8 cellular contexts compared by ENCODE assay signal in the genomic region with DNA sequence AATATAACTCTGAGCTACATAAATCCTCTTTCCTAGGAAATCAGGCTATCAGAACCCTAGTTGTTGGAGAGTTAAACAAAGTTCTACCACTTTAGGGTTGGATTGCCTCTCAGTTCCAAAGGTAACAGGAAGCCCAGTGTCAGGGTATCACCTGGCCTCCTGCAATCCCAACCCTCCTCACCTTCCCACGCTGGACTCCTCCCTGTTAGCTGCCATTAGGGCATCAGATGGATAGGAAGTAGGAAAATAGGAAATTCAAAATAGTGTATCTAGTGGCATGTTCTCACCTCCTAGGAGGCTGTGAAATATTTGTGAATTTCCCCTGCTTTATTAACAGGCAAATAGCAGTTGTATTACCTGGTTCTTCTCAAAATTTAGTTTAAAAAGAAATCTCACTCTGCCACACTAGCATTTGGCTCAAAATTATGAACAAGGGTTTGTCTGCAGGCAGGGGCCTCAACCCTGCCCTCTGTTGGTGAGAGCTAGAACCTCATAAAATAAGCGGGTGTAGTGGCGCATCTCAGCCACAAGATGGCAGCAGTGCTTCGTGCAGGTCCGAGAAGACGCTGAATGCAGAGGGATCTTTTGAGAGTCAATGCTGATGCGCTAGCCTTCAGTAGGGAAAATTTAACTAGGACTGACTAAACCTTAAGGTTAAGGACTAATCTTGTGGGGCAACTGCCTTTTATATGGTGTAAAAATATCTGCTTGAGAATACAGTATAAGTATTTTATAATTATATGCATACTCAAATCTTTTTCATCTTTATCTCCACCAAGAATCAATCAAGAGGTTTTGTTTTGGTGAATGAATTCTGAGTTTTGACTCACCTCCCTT.
DNase-seq lines count a peak whose midpoint lies in the region; ATAC-seq and TF ChIP-seq lines count a peak whose summit lies in the region.

No MANE protein-coding gene starts in this region.

- no peaks in the 10 kb centered on the region for H3K79me2 ChIP-seq in mammary epithelial cell (ENCODE audit: insufficient read depth, low read length)

- H3K36me3 ChIP-seq in WERI-Rb-1 (no peaks in the 10 kb centered on the region), mammary epithelial cell (ENCODE audit: insufficient read depth, low read length) (no peaks in the 10 kb centered on the region)

- intact Hi-C loops in mammary epithelial cell (cut with micrococcal nuclease): loop anchor here (1.0 to 2.0 kb wide), 9 partner anchors 141 to 977 kb away; partner anchors contain the start of gene KCNQ5

- TF ChIP-seq CTCF in WERI-Rb-1 (IDR thresholded peaks at IDR 0.05; ENCODE audit: low read depth, low read length) (peak; percentile 97), mammary epithelial cell (conservative IDR thresholded peaks at IDR 0.05 in 1 of 2, IDR thresholded peaks at IDR 0.05 in 1 of 2; ENCODE audit: extremely low read depth in 1 of 2, insufficient read depth in 1 of 2, low read depth in 1 of 2, low read length in 2 of 2) (peak; percentile 100)

- H3K4me3 ChIP-seq in WERI-Rb-1 (ENCODE audit: low read depth, low read length) (no peak overlapping the region), mammary epithelial cell (replicated peaks in 1 of 3; ENCODE audit: insufficient read depth in 1 of 3, low read depth in 2 of 3, low read length in 3 of 3) (no peak overlapping the region)

- no peaks in the 10 kb centered on the region for H3K27me3 ChIP-seq in WERI-Rb-1 (ENCODE audit: insufficient read depth, low read depth, severe bottlenecking)
- H3K27me3 ChIP-seq in mammary epithelial cell (ENCODE audit: insufficient read depth, low read length): no peaks in the 10 kb centered on the region

- in situ Hi-C loops in mammary epithelial cell (cut with MboI; ENCODE audit: low sequenced_read_pairs in 2 of 2): loop anchor here (5.0 to 25.0 kb wide), 5 partner anchors 165 to 925 kb away; no protein-coding TSS in a partner anchor

- H2AFZ ChIP-seq in mammary epithelial cell (ENCODE audit: low read depth, low read length): peak overlapping the region; percentile 57

- CTCF ChIA-PET in mammary epithelial cell (lab: Charles Lee; ENCODE audit: low non-redundant PET): interaction anchor here (0.6 to 1.0 kb wide), 3 partner anchors 43 to 169 kb away, joined by 4 to 9 read pairs (median 6); no protein-coding TSS in a partner anchor

- no TSS peak for BruUV-seq in mammary epithelial cell (replicated peaks; lab: Mats Ljungman, UMichigan)

- H3K9ac ChIP-seq in mammary epithelial cell (ENCODE audit: insufficient read depth, low read length): no peak overlapping the region

- no peaks in the 10 kb centered on the region for H3K4me1 ChIP-seq in mammary epithelial cell (ENCODE audit: insufficient read depth, low read length)

- ATAC-seq in GM18907 (IDR thresholded peaks at IDR 0.05; ENCODE audit: unreplicated experiment) (peak; percentile 90), HG03135 (IDR thresholded peaks at IDR 0.05; ENCODE audit: unreplicated experiment) (peak; percentile 70)

- 11% methylated on average over 7 of the region's 7 CpGs for WGBS in mammary epithelial cell (ENCODE audit: low coverage, missing lambda C conversion rate)

- dilution Hi-C loops in mammary epithelial cell (cut with HindIII; ENCODE audit: low sequenced_read_pairs): no loop called here

- H4K20me1 ChIP-seq in mammary epithelial cell (ENCODE audit: insufficient read depth, low read length): no peaks in the 10 kb centered on the region

- H3K9me3 ChIP-seq in WERI-Rb-1 (ENCODE audit: severe bottlenecking): no peaks in the 10 kb centered on the region
- no peaks in the 10 kb centered on the region for H3K9me3 ChIP-seq in mammary epithelial cell (replicated peaks; ENCODE audit: insufficient read depth, low read length)

- H3K4me2 ChIP-seq in mammary epithelial cell (ENCODE audit: insufficient read depth, low read depth, low read length): no peak overlapping the region

- H3K27ac ChIP-seq in WERI-Rb-1 (peak overlapping the region; percentile 47), mammary epithelial cell (ENCODE audit: insufficient read depth, low read depth, low read length) (no peak overlapping the region)

- DNase-seq in Ammon's horn (ENCODE audit: low spot score) (peak; percentile 90), NCI-H2171 treated with DMSO at 0.1 percent for 48 hours (lab: John Stamatoyannopoulos, UW) (peak; percentile 68), WERI-Rb-1 (peak; percentile 64), mammary epithelial cell (peak; percentile 60), islet precursor cell (peak; percentile 88)
- peak; percentile 48 to 65 for DNase-seq in stimulated activated CD4-positive, alpha-beta T cell treated with anti-CD3 and anti-CD28 coated beads, Interleukin-1b, Interleukin-23, amount 100 ng/mL, for 4 hours (ENCODE audit: low read depth in 2 of 2)
